ENCODE assay signal across 18 cellular contexts in genomic region chr10:62652114-62652513, GRCh38.
DNase-seq lines count a peak whose midpoint lies in the region; ATAC-seq and TF ChIP-seq lines count a peak whose summit lies in the region.
"Had no signal": no experiment of that assay in that cellular context is flagged by ENCODE, and none has a peak within 500 bp of the region (broad histone marks: within the 10 kb centered on the region; RNA-seq: fewer than 3 reads in every experiment).

No MANE protein-coding gene starts in this region.

- no peaks in the 10 kb centered on the region for H3K27me3 Mint-ChIP-seq in HFFc6 (ENCODE audit: insufficient read depth)
- no peaks in the 10 kb centered on the region for H3K27me3 Mint-ChIP-seq in activated T-helper 2 cell treated with anti-CD3 and anti-CD28 coated beads, Interferon-gamma antibody, Interleukin-2, Interleukin-4, amounts not matched to agents 10 μg/mL and 5 μg/mL and 100 μg/mL, durations not matched to agents 14 hours and 24 hours and 36 hours (ENCODE audit: low read depth)
- H3K27me3 Mint-ChIP-seq in CD4-positive, alpha-beta memory T cell: peaks cover 0 to 2% of the 10 kb centered on the region in 2 donors
- H3K27me3 Mint-ChIP-seq: T-cell had no signal

- H3K27ac ChIP-seq in BLaER1 treated with 17β-estradiol and CSF1 and Interleukin-3, amounts not matched to agents 10 nM and 100 nM: peak overlapping the region in 1 of 11 experiments; percentile 40; a peak in 2 of 22 replicates
- H3K27ac ChIP-seq in CD4-positive, alpha-beta memory T cell (ENCODE audit: low read depth, low read length): no peak overlapping the region
- H3K27ac ChIP-seq: colonic mucosa, epithelial cell of prostate, thoracic aorta had no signal

- peaks cover 26 to 79% (median 61%) of the 10 kb centered on the region in 11 experiments for H3K9me3 ChIP-seq in BLaER1 treated with 17β-estradiol and CSF1 and Interleukin-3, amounts not matched to agents 10 nM and 100 nM (replicated peaks in 1 of 11)
- H3K9me3 ChIP-seq in CD4-positive, alpha-beta memory T cell (ENCODE audit: control insufficient read depth in 1 of 2, low read length in 2 of 2): no peaks in the 10 kb centered on the region
- H3K9me3 ChIP-seq: colonic mucosa, thoracic aorta had no signal

- H3K4me2 ChIP-seq in BLaER1 treated with 17β-estradiol and CSF1 and Interleukin-3, amounts not matched to agents 10 nM and 100 nM: peak overlapping the region in 9 of 11 experiments; percentile 16 to 62 (median 35); a peak in 10 of 22 replicates

- TF ChIP-seq CTCF in HFFc6 (IDR thresholded peaks at IDR 0.05): no peak

- ATAC-seq in HG02938 (IDR thresholded peaks at IDR 0.05; ENCODE audit: unreplicated experiment): no peak
- ATAC-seq: T-cell had no signal

- intact Hi-C loops in activated T-helper 2 cell treated with anti-CD3 and anti-CD28 coated beads, Interferon-gamma antibody, Interleukin-2, Interleukin-4, amounts not matched to agents 10 μg/mL and 5 μg/mL and 100 μg/mL, durations not matched to agents 14 hours and 24 hours and 36 hours (cut with micrococcal nuclease): loop anchor here (1.0 to 2.0 kb wide), 3 partner anchors 15 to 29 kb away; no protein-coding TSS in a partner anchor
- intact Hi-C loops in CD4-positive, alpha-beta memory T cell (cut with micrococcal nuclease): no loop called here

- H3K4me3 ChIP-seq in BLaER1 treated with 17β-estradiol and CSF1 and Interleukin-3, amounts not matched to agents 10 nM and 100 nM: peak overlapping the region in 3 of 10 experiments; percentile 13 to 26 (median 26); a peak in 3 of 20 replicates
- H3K4me3 ChIP-seq in CD4-positive, alpha-beta memory T cell (ENCODE audit: low read length in 2 of 2): no peak overlapping the region
- H3K4me3 ChIP-seq: colonic mucosa, thoracic aorta had no signal

- H3K36me3 Mint-ChIP-seq in HFFc6 (ENCODE audit: low read depth): no peaks in the 10 kb centered on the region
- H3K36me3 Mint-ChIP-seq in activated T-helper 2 cell treated with anti-CD3 and anti-CD28 coated beads, Interferon-gamma antibody, Interleukin-2, Interleukin-4, amounts not matched to agents 10 μg/mL and 5 μg/mL and 100 μg/mL, durations not matched to agents 14 hours and 24 hours and 36 hours (ENCODE audit: low read depth): no peaks in the 10 kb centered on the region
- H3K36me3 Mint-ChIP-seq in CD4-positive, alpha-beta memory T cell: no peaks in the 10 kb centered on the region
- H3K36me3 Mint-ChIP-seq: T-cell had no signal

- peaks cover 59 to 83% (median 69%) of the 10 kb centered on the region in 10 experiments for H3K4me1 ChIP-seq in BLaER1 treated with 17β-estradiol and CSF1 and Interleukin-3, amounts not matched to agents 10 nM and 100 nM
- H3K4me1 ChIP-seq in CD4-positive, alpha-beta memory T cell (ENCODE audit: insufficient read depth, low read length): peaks cover 8% of the 10 kb centered on the region
- H3K4me1 ChIP-seq: colonic mucosa had no signal

- DNase-seq in HFFc6 (peak; percentile 47), renal cortical epithelial cell (ENCODE audit: low read depth) (peak; percentile 28), DMS53 (lab: John Stamatoyannopoulos, UW) (no peak)
- no peak for DNase-seq in activated T-helper 2 cell treated with anti-CD3 and anti-CD28 coated beads, Interferon-gamma antibody, Interleukin-2, Interleukin-4, amounts not matched to agents 10 μg/mL and 5 μg/mL and 100 μg/mL, durations not matched to agents 14 hours and 24 hours and 36 hours (ENCODE audit: low spot score)
- no peak for DNase-seq in CD4-positive, alpha-beta memory T cell
- DNase-seq: aorta, colonic mucosa, DMS79 treated with DMSO at 0.1 percent for 48 hours, H7, head of caudate nucleus, mesendoderm, NCI-H82, T-cell had no signal

- CTCF ChIA-PET in CD4-positive, alpha-beta memory T cell (lab: Charles Lee; ENCODE audit: partially characterized antibody): no interaction called here

- H3K4me3 Mint-ChIP-seq in HFFc6: peak overlapping the region; percentile 38; the same call in 1 of the 2 replicates
- no peak overlapping the region for H3K4me3 Mint-ChIP-seq in activated T-helper 2 cell treated with anti-CD3 and anti-CD28 coated beads, Interferon-gamma antibody, Interleukin-2, Interleukin-4, amounts not matched to agents 10 μg/mL and 5 μg/mL and 100 μg/mL, durations not matched to agents 14 hours and 24 hours and 36 hours (ENCODE audit: low read depth)
- no peak overlapping the region for H3K4me3 Mint-ChIP-seq in CD4-positive, alpha-beta memory T cell
- H3K4me3 Mint-ChIP-seq: neural crest cell, T-cell had no signal

- H3K9ac ChIP-seq in BLaER1 treated with 17β-estradiol and CSF1 and Interleukin-3, amounts not matched to agents 10 nM and 100 nM: no peak overlapping the region

- H3K27me3 ChIP-seq in BLaER1 treated with 17β-estradiol and CSF1 and Interleukin-3, amounts not matched to agents 10 nM and 100 nM: no peaks in the 10 kb centered on the region
- H3K27me3 ChIP-seq in CD4-positive, alpha-beta memory T cell (ENCODE audit: insufficient read depth, low read length): no peaks in the 10 kb centered on the region
- H3K27me3 ChIP-seq: colonic mucosa had no signal

- H3K27ac Mint-ChIP-seq in HFFc6: peak overlapping the region; percentile 27; the same call in 1 of the 2 replicates
- peak overlapping the region; percentile 47 for H3K27ac Mint-ChIP-seq in activated T-helper 2 cell treated with anti-CD3 and anti-CD28 coated beads, Interferon-gamma antibody, Interleukin-2, Interleukin-4, amounts not matched to agents 10 μg/mL and 5 μg/mL and 100 μg/mL, durations not matched to agents 14 hours and 24 hours and 36 hours
- peak overlapping the region in 1 of 7 donors; percentile 2 for H3K27ac Mint-ChIP-seq in CD4-positive, alpha-beta memory T cell
- H3K27ac Mint-ChIP-seq: T-cell had no signal

- POLR2A ChIA-PET in CD4-positive, alpha-beta memory T cell (lab: Charles Lee; ENCODE audit: partially characterized antibody): no interaction called here

- H3K4me1 Mint-ChIP-seq in HFFc6 (ENCODE audit: low read depth): peaks cover 31% of the 10 kb centered on the region
- H3K4me1 Mint-ChIP-seq in activated T-helper 2 cell treated with anti-CD3 and anti-CD28 coated beads, Interferon-gamma antibody, Interleukin-2, Interleukin-4, amounts not matched to agents 10 μg/mL and 5 μg/mL and 100 μg/mL, durations not matched to agents 14 hours and 24 hours and 36 hours (ENCODE audit: low read depth): peaks cover 52% of the 10 kb centered on the region
- peaks cover 8 to 21% (median 9%) of the 10 kb centered on the region in 4 donors for H3K4me1 Mint-ChIP-seq in CD4-positive, alpha-beta memory T cell
- H3K4me1 Mint-ChIP-seq: neural crest cell had no signal

- no peaks in the 10 kb centered on the region for H3K9me3 Mint-ChIP-seq in HFFc6
- peaks cover 13% of the 10 kb centered on the region for H3K9me3 Mint-ChIP-seq in activated T-helper 2 cell treated with anti-CD3 and anti-CD28 coated beads, Interferon-gamma antibody, Interleukin-2, Interleukin-4, amounts not matched to agents 10 μg/mL and 5 μg/mL and 100 μg/mL, durations not matched to agents 14 hours and 24 hours and 36 hours
- H3K9me3 Mint-ChIP-seq in CD4-positive, alpha-beta memory T cell: peaks cover 0 to 4% (median 0%) of the 10 kb centered on the region in 8 donors
- H3K9me3 Mint-ChIP-seq: neural crest cell, T-cell had no signal

- no peaks in the 10 kb centered on the region for H4K20me1 ChIP-seq in BLaER1 treated with 17β-estradiol and CSF1 and Interleukin-3, amounts not matched to agents 10 nM and 100 nM

- H3K36me3 ChIP-seq in BLaER1 treated with 17β-estradiol and CSF1 and Interleukin-3, amounts not matched to agents 10 nM and 100 nM: peaks cover 0 to 14% (median 0%) of the 10 kb centered on the region in 11 experiments; a peak in 4 of 22 replicates
- H3K36me3 ChIP-seq in CD4-positive, alpha-beta memory T cell (ENCODE audit: insufficient read depth, low read length): no peaks in the 10 kb centered on the region
- H3K36me3 ChIP-seq: colonic mucosa, thoracic aorta had no signal

Comparison
In these comparisons a context has a peak if more than half of its experiments do, and no peak if none do; other contexts are left out.
1. DNase-seq: peak in HFFc6 (single experiment) and renal cortical epithelial cell (single experiment); none in activated T-helper 2 cell treated with anti-CD3 and anti-CD28 coated beads, Interferon-gamma antibody, Interleukin-2, Interleukin-4, amounts not matched to agents 10 μg/mL and 5 μg/mL and 100 μg/mL, durations not matched to agents 14 hours and 24 hours and 36 hours (single experiment), DMS53 (single experiment) and CD4-positive, alpha-beta memory T cell (0 of 5).